In genomic region chr10:17228081-17229015, GRCh38 we compare ENCODE assay signal across 1 cellular context.
TF ChIP-seq lines count a peak whose summit lies in the region.

TSS of gene VIM (plus strand) at chr10:17228241. CDS start at chr10:17229423, 1,182 bp downstream.

TF ChIP-seq in HEK293, 187 proteins besides CTCF, POLR2A, EP300 and RAD21 (continued from another document and continues in another):
- no peak for TF ChIP-seq ZNF654 (tag by site-specific recombination; IDR thresholded peaks at IDR 0.05; ENCODE audit: low read depth)
- TF ChIP-seq ZNF518A (tag by site-specific recombination; conservative IDR thresholded peaks at IDR 0.05; ENCODE audit: low read depth): peak; percentile 10; the same call in 1 of the 2 replicates
- TF ChIP-seq ZXDB (tag by site-specific recombination; IDR thresholded peaks at IDR 0.05): peak; percentile 96
- peak; percentile 93 for TF ChIP-seq ZNF501 (tag by site-specific recombination; IDR thresholded peaks at IDR 0.05)
- TF ChIP-seq ZNF768 (tag by site-specific recombination; IDR thresholded peaks at IDR 0.05): no peak
- TF ChIP-seq ZNF664 (tag by site-specific recombination; IDR thresholded peaks at IDR 0.05): 0 out of 2 replicates have a peak, but pooled peaks have one; percentile 41
- no peak for TF ChIP-seq ZNF148 (tag by site-specific recombination; IDR thresholded peaks at IDR 0.05; ENCODE audit: borderline replicate concordance)
- no peak for TF ChIP-seq ZNF701 (tag by site-specific recombination; IDR thresholded peaks at IDR 0.05)
- TF ChIP-seq ZBTB1 (tag by site-specific recombination; IDR thresholded peaks at IDR 0.05): peak; percentile 90
- TF ChIP-seq KLF1 (tag by site-specific recombination; IDR thresholded peaks at IDR 0.05): peak; percentile 96
- peak; percentile 91 for TF ChIP-seq ZBTB26 (tag by site-specific recombination; optimal IDR thresholded peaks at IDR 0.05)
- no peak for TF ChIP-seq ZNF473 (tag by site-specific recombination; IDR thresholded peaks at IDR 0.05)
- no peak for TF ChIP-seq ZNF169 (tag by site-specific recombination; IDR thresholded peaks at IDR 0.05)
- peak; percentile 49; the same call in 1 of the 2 replicates for TF ChIP-seq GLI2 (tag by site-specific recombination; IDR thresholded peaks at IDR 0.05; ENCODE audit: borderline replicate concordance, low read depth)
- no peak for TF ChIP-seq ZNF791 (tag by site-specific recombination; IDR thresholded peaks at IDR 0.05)
- no peak for TF ChIP-seq ZNF555 (tag by site-specific recombination; conservative IDR thresholded peaks at IDR 0.05)
- peak; percentile 67; the same call in 1 of the 2 replicates for TF ChIP-seq ZFP69B (tag by site-specific recombination; IDR thresholded peaks at IDR 0.05)
- TF ChIP-seq IKZF3 (tag by site-specific recombination; IDR thresholded peaks at IDR 0.05): peak; percentile 87
- TF ChIP-seq ZNF202 (tag by site-specific recombination; IDR thresholded peaks at IDR 0.05; ENCODE audit: borderline replicate concordance): no peak
- TF ChIP-seq ZNF610 (tag by site-specific recombination; IDR thresholded peaks at IDR 0.05; ENCODE audit: borderline replicate concordance): peak; percentile 30; the same call in 1 of the 2 replicates
- TF ChIP-seq ZNF513 (tag by site-specific recombination; IDR thresholded peaks at IDR 0.05): no peak
- peak; percentile 11; the same call in 1 of the 2 replicates for TF ChIP-seq ZNF10 (tag by site-specific recombination; IDR thresholded peaks at IDR 0.05)
- TF ChIP-seq ZNF37A (tag by site-specific recombination; IDR thresholded peaks at IDR 0.05): 0 out of 2 replicates have a peak, but pooled peaks have one; percentile 48
- TF ChIP-seq ZNF623 (tag by site-specific recombination; IDR thresholded peaks at IDR 0.05): peak; percentile 7; the same call in 1 of the 2 replicates
- peak; percentile 81 for TF ChIP-seq PRDM10 (tag by site-specific recombination; IDR thresholded peaks at IDR 0.05)
- peak; percentile 82 for TF ChIP-seq ZNF692 (tag by site-specific recombination; IDR thresholded peaks at IDR 0.05)
- TF ChIP-seq PATZ1 (tag by site-specific recombination; IDR thresholded peaks at IDR 0.05): peak; percentile 98
- peak; percentile 89 for TF ChIP-seq GLIS2 (tag by site-specific recombination; IDR thresholded peaks at IDR 0.05)
- peak; percentile 82 for TF ChIP-seq WT1 (tag by site-specific recombination; IDR thresholded peaks at IDR 0.05)
- TF ChIP-seq REPIN1 (tag by site-specific recombination; IDR thresholded peaks at IDR 0.05; ENCODE audit: low read depth): 0 out of 2 replicates have a peak, but pooled peaks have one; percentile 1
- TF ChIP-seq ZIC2 (tag by site-specific recombination; IDR thresholded peaks at IDR 0.05): peak; percentile 92
- TF ChIP-seq ELK4 (IDR thresholded peaks at IDR 0.05; ENCODE audit: borderline replicate concordance, low read depth, low read length): no peak
- 0 out of 2 replicates have a peak, but pooled peaks have one; percentile 7 for TF ChIP-seq ZNF677 (tag by site-specific recombination; IDR thresholded peaks at IDR 0.05)
- TF ChIP-seq ZNF423 (tag by site-specific recombination; IDR thresholded peaks at IDR 0.05): peak; percentile 66
- TF ChIP-seq HOXD13 (CRISPR knock-in tag; IDR thresholded peaks at IDR 0.05; ENCODE audit: borderline replicate concordance): no peak
- TF ChIP-seq KLF10 (tag by site-specific recombination; IDR thresholded peaks at IDR 0.05): peak; percentile 97
- 0 out of 2 replicates have a peak, but pooled peaks have one; percentile 5 for TF ChIP-seq PRDM6 (tag by site-specific recombination; IDR thresholded peaks at IDR 0.05)
- TF ChIP-seq KLF8 (tag by site-specific recombination; IDR thresholded peaks at IDR 0.05): peak; percentile 98
- TF ChIP-seq GLIS1 (tag by site-specific recombination; IDR thresholded peaks at IDR 0.05): peak; percentile 85
